Comparison of ENCODE assay signal across 13 cellular contexts in genomic region chr7:99451936-99452335, GRCh38.
"Had no signal": no experiment of that assay in that cellular context is flagged by ENCODE, and none has a peak within 500 bp of the region (broad histone marks: within the 10 kb centered on the region; RNA-seq: fewer than 3 reads in every experiment).

No MANE protein-coding gene starts in this region.

- H3K27me3 ChIP-seq: left lung, upper lobe of left lung had no signal

- H3K4me3 ChIP-seq: left lung, thoracic aorta, upper lobe of left lung had no signal

- DNase-seq: activated CD4-positive, alpha-beta T cell treated with anti-CD3 and anti-CD28 coated beads for 36 hours; activated CD4-positive, alpha-beta T cell treated with anti-CD3 and anti-CD28 coated beads, Interleukin-2, amount 50 U/mL, for 48 hours; activated T-cell treated with anti-CD3 and anti-CD28 coated beads for 4 hours; dermis blood vessel endothelial cell; foreskin melanocyte; glutamatergic neuron; kidney; left lung; stimulated activated naive B cell treated with anti-CD40 and anti-IgM and Interleukin-4, amounts not matched to agents 10 μg/mL and 1 μg/mL and 100 μg/mL, for 72 hours; upper lobe of left lung had no signal

- H3K9me3 ChIP-seq: left lung, thoracic aorta, upper lobe of left lung had no signal

- H3K4me1 ChIP-seq: left lung, parathyroid adenoma, upper lobe of left lung had no signal

- ATAC-seq: activated CD4-positive, alpha-beta T cell treated with anti-CD3 and anti-CD28 coated beads for 36 hours; left lung; stimulated activated naive B cell treated with anti-CD40 and anti-IgM and Interleukin-4, amounts not matched to agents 10 μg/mL and 1 μg/mL and 100 μg/mL, for 72 hours; WTC11 had no signal

- H3K27ac ChIP-seq: left lung, parathyroid adenoma, thoracic aorta, upper lobe of left lung had no signal
